10 cellular contexts compared by ENCODE assay signal in genomic region chr9:129981180-129981907, GRCh38.
DNase-seq lines count a peak whose midpoint lies in the region; ATAC-seq and TF ChIP-seq lines count a peak whose summit lies in the region.
"Had no signal": no experiment of that assay in that cellular context is flagged by ENCODE, and none has a peak within 500 bp of the region (broad histone marks: within the 10 kb centered on the region; RNA-seq: fewer than 3 reads in every experiment).

No MANE protein-coding gene starts in this region.

- TF ChIP-seq POLR2A in vagina (IDR thresholded peaks at IDR 0.05), result no peak

- H3K79me2 ChIP-seq in H9 (ENCODE audit: insufficient read depth, low read length), result no peaks in the 10 kb centered on the region

- no peak overlapping the region for H2BK120ac ChIP-seq in H9 (ENCODE audit: low read depth, low read length, poor library complexity, severe bottlenecking)

- H3K4me1 ChIP-seq in H9 (ENCODE audit: insufficient read depth, low read length) (no peaks in the 10 kb centered on the region), vagina (peaks cover 16% of the 10 kb centered on the region)

- H3K27me3 ChIP-seq in H9 (ENCODE audit: insufficient read depth, low read length), result no peaks in the 10 kb centered on the region
- H3K27me3 ChIP-seq in brain microvascular endothelial cell (replicated peaks), result no peaks in the 10 kb centered on the region
- H3K27me3 ChIP-seq in vagina, result no peaks in the 10 kb centered on the region

- intact Hi-C loops in sciatic nerve (cut with DNase I), result no loop called here
- intact Hi-C loops in vagina (cut with DNase I), result no loop called here

- no peak for TF ChIP-seq CTCF in H9 (conservative IDR thresholded peaks at IDR 0.05)
- TF ChIP-seq CTCF in brain microvascular endothelial cell (IDR thresholded peaks at IDR 0.05; ENCODE audit: low read depth, low read length, missing control alignments), result no peak
- TF ChIP-seq CTCF in vagina (IDR thresholded peaks at IDR 0.05), result no peak

- H3K4me1 Mint-ChIP-seq in H9, result no peaks in the 10 kb centered on the region

- H3K27ac ChIP-seq in H9 (ENCODE audit: insufficient read length, low read depth, low read length), result no peak overlapping the region
- H3K27ac ChIP-seq in brain microvascular endothelial cell, result peak overlapping the region; percentile 51
- no peak overlapping the region for H3K27ac ChIP-seq in vagina

- peaks cover 6 to 16% (median 11%) of the 10 kb centered on the region in 3 experiments for H3K36me3 Mint-ChIP-seq in H9 (ENCODE audit: insufficient read depth in 1 of 3, low read depth in 3 of 3)

- ATAC-seq in sciatic nerve, result peak; percentile 80
- no peak for ATAC-seq in HG03460 (IDR thresholded peaks at IDR 0.05; ENCODE audit: unreplicated experiment)
- no peak for ATAC-seq in GM21723 (IDR thresholded peaks at IDR 0.05; ENCODE audit: unreplicated experiment)
- ATAC-seq in HG03342 (IDR thresholded peaks at IDR 0.05; ENCODE audit: unreplicated experiment), result no peak
- ATAC-seq: PC-3 had no signal

- H3K4me2 ChIP-seq in H9 (ENCODE audit: insufficient read depth, insufficient read length, low read length), result no peak overlapping the region

- no peak overlapping the region for H3K4me3 ChIP-seq in brain microvascular endothelial cell (ENCODE audit: low read depth, low read length)
- H3K4me3 ChIP-seq in vagina, result no peak overlapping the region

- H4K20me1 ChIP-seq in H9 (ENCODE audit: control insufficient read depth, insufficient read depth, insufficient read length), result no peaks in the 10 kb centered on the region

- H3K27ac Mint-ChIP-seq in H9, result peak overlapping the region in 2 of 3 experiments; percentile 9 to 40; a peak in 2 of 7 replicates

- no peaks in the 10 kb centered on the region; the same call in 1 of the 2 replicates for H3K27me3 Mint-ChIP-seq in H9 (ENCODE audit: low read depth)

- H2BK5ac ChIP-seq in H9 (ENCODE audit: insufficient read length, low read length), result no peak overlapping the region

- no peak overlapping the region for H2BK20ac ChIP-seq in H9 (ENCODE audit: low read depth, low read length, poor library complexity, severe bottlenecking)

- no peak overlapping the region for H3K4me3 Mint-ChIP-seq in H9

- no peaks in the 10 kb centered on the region for H3K79me1 ChIP-seq in H9 (ENCODE audit: insufficient read depth, low read depth, low read length, poor library complexity, severe bottlenecking)

- whole genome bisulfite sequencing in H9 (ENCODE audit: extremely low coverage, insufficient read length, low lambda C conversion rate), result no CpG with 5 or more reads among the region's 15 CpGs

- H3K9me3 ChIP-seq in H9 (ENCODE audit: control insufficient read depth, low read depth, low read length) (no peaks in the 10 kb centered on the region), vagina (no peaks in the 10 kb centered on the region)

- no peaks in the 10 kb centered on the region for H3K9me3 Mint-ChIP-seq in H9

- H2AK5ac ChIP-seq in H9 (ENCODE audit: insufficient read length, low read length), result no peak overlapping the region

- H3K36me3 ChIP-seq in brain microvascular endothelial cell (replicated peaks) (peaks cover 2% of the 10 kb centered on the region), vagina (peaks cover 0 to 21% of the 10 kb centered on the region in 2 donors)

- no peak overlapping the region for H3K18ac ChIP-seq in H9 (ENCODE audit: insufficient read length, low read depth, low read length)

- no peak overlapping the region for H3K56ac ChIP-seq in H9 (ENCODE audit: insufficient read length, low read depth, low read length)

- no peak overlapping the region for H2BK12ac ChIP-seq in H9 (ENCODE audit: insufficient read length, low read depth, low read length)

- H3K14ac ChIP-seq in H9 (ENCODE audit: insufficient read depth, low read length), result no peak overlapping the region

- H3T11ph ChIP-seq in H9 (ENCODE audit: low read length), result no peak overlapping the region

- DNase-seq in H9 (no peak), brain microvascular endothelial cell (peak; percentile 92), hippocampal formation (lab: John Stamatoyannopoulos, UW) (peak; percentile 49 to 80), sciatic nerve (ENCODE audit: low spot score) (no peak), vagina (ENCODE audit: extremely low spot score in 2 of 2) (no peak)
- DNase-seq: activated CD4-positive, alpha-beta T cell treated with anti-CD3 and anti-CD28 coated beads for 4 hours; PC-3 had no signal

- H4K91ac ChIP-seq in H9 (ENCODE audit: insufficient read length, low read depth, low read length), result no peak overlapping the region

- no peak overlapping the region for H3K4ac ChIP-seq in H9 (ENCODE audit: low read depth, low read length)

- no peak overlapping the region for H4K8ac ChIP-seq in H9 (replicated peaks; ENCODE audit: insufficient read length, low read depth, low read length)

- no peak overlapping the region for H3K9ac ChIP-seq in H9 (ENCODE audit: extremely low read depth, insufficient read length, low read length)

- no peak overlapping the region for H3K23ac ChIP-seq in H9 (ENCODE audit: insufficient read length, low read depth, low read length)

- H2AFZ ChIP-seq in H9 (ENCODE audit: low read length), result no peak overlapping the region

- H3K23me2 ChIP-seq in H9 (ENCODE audit: insufficient read length, low read depth, low read length, poor library complexity, severe bottlenecking), result no peaks in the 10 kb centered on the region

- no peak overlapping the region for H4K5ac ChIP-seq in H9 (ENCODE audit: insufficient read length, low read depth, low read length)

- in situ Hi-C loops in brain microvascular endothelial cell (cut with HindIII; ENCODE audit: low pct_ligation_motif_present, low sequenced_read_pairs), result no loop called here

- no peak overlapping the region for H2BK15ac ChIP-seq in H9 (ENCODE audit: low read depth, low read length)

Comparison
In these comparisons a context has a peak if more than half of its experiments do, and no peak if none do; other contexts are left out.
1. DNase-seq: peak in brain microvascular endothelial cell (single experiment) and hippocampal formation (2 of 2); none in H9 (single experiment), sciatic nerve (single experiment) and vagina (0 of 2).